ENCODE assay signal across 15 cellular contexts in genomic region chr9:128153947-128154695, GRCh38. TPM values are rescaled to one million over a fixed set of nuclear protein-coding genes. Genes with fewer than 3 reads are reported as not detected.
DNase-seq lines count a peak whose midpoint lies in the region; ATAC-seq, FAIRE-seq and TF ChIP-seq lines count a peak whose summit lies in the region.
"Had no signal": no experiment of that assay in that cellular context is flagged by ENCODE, and none has a peak within 500 bp of the region (broad histone marks: within the 10 kb centered on the region; RNA-seq: fewer than 3 reads in every experiment).

No MANE protein-coding gene starts in this region.

- H3K4me1 ChIP-seq in right atrium auricular region, result peaks cover 0 to 3% of the 10 kb centered on the region in 2 donors
- peaks cover 1 to 3% of the 10 kb centered on the region in 2 donors for H3K4me1 ChIP-seq in kidney (ENCODE audit: control insufficient read depth in 1 of 2, insufficient read depth in 1 of 2, low read depth in 1 of 2, low read length in 2 of 2)
- H3K4me1 ChIP-seq in aorta (ENCODE audit: control insufficient read depth in 1 of 2, insufficient read depth in 2 of 2, low read length in 2 of 2), result no peaks in the 10 kb centered on the region

- no peak overlapping the region for H3K9ac ChIP-seq in kidney (ENCODE audit: low read length in 2 of 2)
- H3K9ac ChIP-seq: BLaER1 treated with 17β-estradiol and CSF1 and Interleukin-3, amounts not matched to agents 10 nM and 100 nM had no signal

- H3K36me3 ChIP-seq in right atrium auricular region (no peaks in the 10 kb centered on the region), kidney (ENCODE audit: control insufficient read depth in 1 of 2, insufficient read depth in 2 of 2, low read length in 2 of 2) (no peaks in the 10 kb centered on the region), aorta (ENCODE audit: control insufficient read depth in 1 of 2, insufficient read depth in 2 of 2, low read length in 1 of 2) (no peaks in the 10 kb centered on the region)
- H3K36me3 ChIP-seq: BLaER1 treated with 17β-estradiol and CSF1 and Interleukin-3, amounts not matched to agents 10 nM and 100 nM; Peyer's patch had no signal

- no peaks in the 10 kb centered on the region for H3K27me3 ChIP-seq in right atrium auricular region
- H3K27me3 ChIP-seq in aorta (ENCODE audit: control insufficient read depth in 1 of 2, insufficient read depth in 2 of 2, low read length in 1 of 2), result no peaks in the 10 kb centered on the region
- H3K27me3 ChIP-seq: BLaER1 treated with 17β-estradiol and CSF1 and Interleukin-3, amounts not matched to agents 10 nM and 100 nM; Peyer's patch had no signal

- DNase-seq in Right ventricle myocardium inferior (ENCODE audit: missing footprints) (peak; percentile 32), right atrium auricular region (ENCODE audit: low spot score) (no peak), kidney (peak; percentile 57), aorta (peak; percentile 27 to 68)
- DNase-seq: 8988T, NCI-H1436 treated with DMSO at 0.1 percent for 48 hours, NCI-H2081, NCI-H510A treated with DMSO at 0.1 percent for 48 hours, SHP77 treated with DMSO at 0.1 percent for 48 hours had no signal

- intact Hi-C loops in Right ventricle myocardium inferior (cut with DNase I), result no loop called here
- intact Hi-C loops in kidney (cut with DNase I), result no loop called here
- intact Hi-C loops in aorta (cut with DNase I), result no loop called here

- H3K27ac ChIP-seq in right atrium auricular region, result no peak overlapping the region
- H3K27ac ChIP-seq in kidney (ENCODE audit: low read depth in 2 of 2, low read length in 2 of 2), result no peak overlapping the region
- no peak overlapping the region for H3K27ac ChIP-seq in aorta (ENCODE audit: low read depth in 1 of 2, low read length in 2 of 2)
- H3K27ac ChIP-seq: BLaER1 treated with 17β-estradiol and CSF1 and Interleukin-3, amounts not matched to agents 10 nM and 100 nM; Peyer's patch had no signal

- TF ChIP-seq CTCF in right atrium auricular region (IDR thresholded peaks at IDR 0.05) (no peak), kidney (IDR thresholded peaks at IDR 0.05; ENCODE audit: borderline replicate concordance, extremely low read depth, insufficient read depth) (no peak)

- no peak overlapping the region for H3K4me3 ChIP-seq in right atrium auricular region
- H3K4me3 ChIP-seq in kidney (ENCODE audit: low read length in 2 of 2), result no peak overlapping the region
- H3K4me3 ChIP-seq in aorta (ENCODE audit: low read length in 2 of 2), result no peak overlapping the region
- H3K4me3 ChIP-seq: BLaER1 treated with 17β-estradiol and CSF1 and Interleukin-3, amounts not matched to agents 10 nM and 100 nM; Peyer's patch had no signal

- H3K9me3 ChIP-seq in right atrium auricular region (no peaks in the 10 kb centered on the region), kidney (ENCODE audit: control insufficient read depth in 1 of 2, low read length in 2 of 2) (no peaks in the 10 kb centered on the region), aorta (ENCODE audit: control insufficient read depth, low read length) (no peaks in the 10 kb centered on the region)
- H3K9me3 ChIP-seq: BLaER1 treated with 17β-estradiol and CSF1 and Interleukin-3, amounts not matched to agents 10 nM and 100 nM; Peyer's patch had no signal

- WGBS in aorta, 2 donors, result 85 to 87% methylated on average over 13 of the region's 13 CpGs

- no peak for FAIRE-seq in kidney (lab: Jason Lieb, UNC)

- ATAC-seq in Right ventricle myocardium inferior, result no peak
- no peak for ATAC-seq in aorta (ENCODE audit: low FRiP score)
- ATAC-seq in HG03460 (IDR thresholded peaks at IDR 0.05; ENCODE audit: unreplicated experiment), result no peak
- ATAC-seq in GM19351 (IDR thresholded peaks at IDR 0.05; ENCODE audit: unreplicated experiment), result no peak

RNA-seq across cellular contexts. Expression of gene LCN2, which starts 4.9 kb away (rescaled TPM):
- total RNA-seq in Right ventricle myocardium inferior (not detected), right atrium auricular region (not detected), kidney (198 TPM), aorta (1 to 10 TPM in 1 of 2 donors, under 1 TPM in 1; 0.84 to 1.1 TPM)
- polyA plus RNA-seq in kidney (ENCODE audit: insufficient read depth, low read depth, low replicate concordance) (8.2 TPM), aorta (1 to 10 TPM in 1 of 2 donors, under 1 TPM in 1; 0.90 to 5.6 TPM)
- total RNA-seq: H9, HT1080 had no signal

RNA-seq across cellular contexts. Expression of gene BBLN, which starts 5.9 kb away (rescaled TPM):
- total RNA-seq in Right ventricle myocardium inferior, result 36.1 TPM
- 100 to 1,000 TPM; 219 to 362 TPM for total RNA-seq in right atrium auricular region
- 55.6 TPM for total RNA-seq in kidney
- 192 TPM for polyA plus RNA-seq in kidney (ENCODE audit: insufficient read depth, low read depth, low replicate concordance)
- total RNA-seq in aorta, result 10 to 100 TPM; 46.7 to 54.3 TPM
- 100 to 1,000 TPM; 164 to 278 TPM for polyA plus RNA-seq in aorta

RNA-seq across cellular contexts. Expression of gene PTGES2, which starts 26.6 kb away (rescaled TPM):
- total RNA-seq in Right ventricle myocardium inferior (158 TPM), right atrium auricular region (100 to 1,000 TPM; 114 to 118 TPM), kidney (64.1 TPM), aorta (10 to 100 TPM; 37.1 to 38.5 TPM)
- polyA plus RNA-seq in kidney (ENCODE audit: insufficient read depth, low read depth, low replicate concordance) (117 TPM), aorta (10 to 100 TPM; 29.9 to 56.2 TPM)

RNA-seq across cellular contexts. Expression of gene CIZ1, which starts 37.3 kb away (rescaled TPM):
- 69.3 TPM for total RNA-seq in Right ventricle myocardium inferior
- total RNA-seq in right atrium auricular region, result 10 to 100 TPM; 41.6 to 45.9 TPM
- total RNA-seq in kidney, result 89.9 TPM
- 48.1 TPM for polyA plus RNA-seq in kidney (ENCODE audit: insufficient read depth, low read depth, low replicate concordance)
- 100 to 1,000 TPM in 1 of 2 donors, 10 to 100 TPM in 1; 82.3 to 117 TPM for total RNA-seq in aorta
- polyA plus RNA-seq in aorta, result 10 to 100 TPM; 38.4 to 67.2 TPM

RNA-seq across cellular contexts. Expression of gene DNM1, which starts 49.1 kb away (rescaled TPM):
- total RNA-seq in Right ventricle myocardium inferior (6.1 TPM), right atrium auricular region (1 to 10 TPM; 2.5 to 3.9 TPM), kidney (22.6 TPM), aorta (100 to 1,000 TPM in 1 of 2 donors, 1 to 10 TPM in 1; 9.3 to 114 TPM)
- polyA plus RNA-seq in kidney (ENCODE audit: insufficient read depth, low read depth, low replicate concordance) (7.3 TPM), aorta (1 to 10 TPM in 1 of 2 donors, under 1 TPM in 1; 0.43 to 2.1 TPM)

Comparison
In these comparisons a context has a peak if more than half of its experiments do, and no peak if none do; other contexts are left out.
1. RNA of gene LCN2, which starts 4.9 kb away (total RNA-seq): 198 TPM in kidney (single experiment); 0.84 to 1.1 TPM in aorta, not detected in right atrium auricular region and not detected in Right ventricle myocardium inferior (single experiment); every median in the first group is over 10 times any median in the second.